Comparison of ENCODE assay signal across 16 cellular contexts in genomic region chr2:21748501-21748900, GRCh38.
DNase-seq lines count a peak whose midpoint lies in the region; ATAC-seq and TF ChIP-seq lines count a peak whose summit lies in the region.
"Had no signal": no experiment of that assay in that cellular context is flagged by ENCODE, and none has a peak within 500 bp of the region (broad histone marks: within the 10 kb centered on the region; RNA-seq: fewer than 3 reads in every experiment).

No MANE protein-coding gene starts in this region.

- no peak for ATAC-seq in HG02938 (IDR thresholded peaks at IDR 0.05; ENCODE audit: unreplicated experiment)
- no peak for ATAC-seq in HG02884 (IDR thresholded peaks at IDR 0.05; ENCODE audit: unreplicated experiment)
- ATAC-seq: GM23338, HCT116 had no signal

- DNase-seq in AG08396 (ENCODE audit: low spot score) (peak; percentile 4), EH (ENCODE audit: low read depth) (peak; percentile 21), choroid plexus epithelial cell (ENCODE audit: low read depth) (peak; percentile 25), trophoblast cell (peak; percentile 57 to 75), erythroblast (lab: John Stamatoyannopoulos, UW) (no peak)
- DNase-seq: 8988T; BE2C; CD4-positive, alpha-beta memory T cell; DMS153; DMS79; GF-D8; HFFc6 had no signal

- no peaks in the 10 kb centered on the region for H3K9me3 ChIP-seq in trophoblast cell (ENCODE audit: insufficient read depth, low read depth, low read length)

- TF ChIP-seq POLR2A in erythroblast (IDR thresholded peaks at IDR 0.05; ENCODE audit: low read length): no peak

- H3K79me1 ChIP-seq in trophoblast cell (ENCODE audit: low read length): no peaks in the 10 kb centered on the region

- no peak overlapping the region for H2BK5ac ChIP-seq in trophoblast cell (ENCODE audit: low read depth, low read length, poor library complexity)

- no peak overlapping the region for H2BK120ac ChIP-seq in trophoblast cell (ENCODE audit: insufficient read depth, low read length, poor library complexity)

- no peaks in the 10 kb centered on the region for H3K79me2 ChIP-seq in trophoblast cell (ENCODE audit: control insufficient read depth, insufficient read depth, low read length, poor library complexity)

- H3K14ac ChIP-seq in trophoblast cell (ENCODE audit: low read length): no peak overlapping the region

- no peak overlapping the region for H4K12ac ChIP-seq in trophoblast cell (ENCODE audit: low read depth, low read length)

- no peaks in the 10 kb centered on the region for H3K4me1 ChIP-seq in trophoblast cell (ENCODE audit: control insufficient read depth in 1 of 2, insufficient read depth in 2 of 2, low read length in 2 of 2)
- H3K4me1 ChIP-seq: BE2C had no signal

- H3K4me3 ChIP-seq in choroid plexus epithelial cell (ENCODE audit: low read depth, low read length) (no peak overlapping the region), trophoblast cell (ENCODE audit: low read depth, low read length) (no peak overlapping the region)
- H3K4me3 ChIP-seq: GM23338 had no signal

- no peak overlapping the region for H3K4ac ChIP-seq in trophoblast cell (ENCODE audit: low read depth, low read length)

- H3K18ac ChIP-seq in trophoblast cell (ENCODE audit: low read length): no peak overlapping the region

- no peak overlapping the region for H2AK5ac ChIP-seq in trophoblast cell (ENCODE audit: low read length)

- no peak overlapping the region for H3K4me2 ChIP-seq in trophoblast cell (ENCODE audit: low read length)
- H3K4me2 ChIP-seq: GM23338 had no signal

- H4K91ac ChIP-seq in trophoblast cell (ENCODE audit: low read depth, low read length): no peak overlapping the region

- H3K27me3 ChIP-seq in trophoblast cell (ENCODE audit: insufficient read depth, low read length): no peaks in the 10 kb centered on the region
- H3K27me3 ChIP-seq: BE2C had no signal

- TF ChIP-seq CTCF in choroid plexus epithelial cell (conservative IDR thresholded peaks at IDR 0.05; ENCODE audit: low read depth, low read length): no peak

- H3K9ac ChIP-seq in trophoblast cell (ENCODE audit: low read length): no peak overlapping the region

- no peak overlapping the region for H4K8ac ChIP-seq in trophoblast cell (ENCODE audit: low read depth, low read length)

- H3K23ac ChIP-seq in trophoblast cell (ENCODE audit: low read length): no peak overlapping the region

- no peak overlapping the region for H3K27ac ChIP-seq in trophoblast cell (ENCODE audit: low read depth, low read length)

- H3K36me3 ChIP-seq in trophoblast cell (ENCODE audit: control insufficient read depth in 1 of 2, insufficient read depth in 2 of 2, low read length in 2 of 2): peaks cover 0 to 2% of the 10 kb centered on the region in 2 experiments
- H3K36me3 ChIP-seq: BE2C had no signal

- no CpG with 5 or more reads among the region's 4 CpGs for WGBS in trophoblast cell (ENCODE audit: extremely low coverage, insufficient coverage, insufficient read length)

- H2BK12ac ChIP-seq in trophoblast cell (ENCODE audit: low read length): no peak overlapping the region

- H2AFZ ChIP-seq in trophoblast cell (ENCODE audit: insufficient read depth, low read length, poor library complexity): no peak overlapping the region
- H2AFZ ChIP-seq: GM23338 had no signal

Comparison
In these comparisons a context has a peak if more than half of its experiments do, and no peak if none do; other contexts are left out.
1. DNase-seq: peak in AG08396 (single experiment), EH (single experiment), choroid plexus epithelial cell (single experiment) and trophoblast cell (2 of 2); none in erythroblast (0 of 2).